In genomic region chr13:112446867-112447266, GRCh38 we compare ENCODE assay signal across 19 cellular contexts.
DNase-seq lines count a peak whose midpoint lies in the region; ATAC-seq and TF ChIP-seq lines count a peak whose summit lies in the region.
"Had no signal": no experiment of that assay in that cellular context is flagged by ENCODE, and none has a peak within 500 bp of the region (broad histone marks: within the 10 kb centered on the region; RNA-seq: fewer than 3 reads in every experiment).

No MANE protein-coding gene starts in this region.

- no peaks in the 10 kb centered on the region for H3K9me3 ChIP-seq in endodermal cell (ENCODE audit: control insufficient read depth, low read length)
- no peaks in the 10 kb centered on the region for H3K9me3 ChIP-seq in neural progenitor cell (ENCODE audit: low read depth)
- H3K9me3 ChIP-seq: BE2C, HAP-1 had no signal

- H2AFZ ChIP-seq in neural progenitor cell (replicated peaks), result no peak overlapping the region

- H3K36me3 ChIP-seq in endodermal cell (ENCODE audit: control insufficient read depth, insufficient read depth, low read length) (no peaks in the 10 kb centered on the region), neural progenitor cell (no peaks in the 10 kb centered on the region)
- H3K36me3 ChIP-seq: BE2C, HAP-1 had no signal

- 87 to 99% methylated on average over 10 to 14 of the region's 14 CpGs for WGBS in endodermal cell (ENCODE audit: insufficient coverage in 1 of 2, insufficient read length in 1 of 2), 2 experiments

- H3K9me3 Mint-ChIP-seq in endodermal cell (no peaks in the 10 kb centered on the region), neural progenitor cell (no peaks in the 10 kb centered on the region)

- no peak overlapping the region for H3K4me2 ChIP-seq in neural progenitor cell

- TF ChIP-seq CTCF in GM13977 (IDR thresholded peaks at IDR 0.05; ENCODE audit: extremely low read depth, insufficient read depth, missing control alignments) (no peak), endodermal cell (conservative IDR thresholded peaks at IDR 0.05) (no peak), neural progenitor cell (IDR thresholded peaks at IDR 0.05) (no peak)

- H3F3A ChIP-seq in neural progenitor cell (ENCODE audit: low read depth), result peaks cover 4% of the 10 kb centered on the region

- H3K4me3 Mint-ChIP-seq in endodermal cell (no peak overlapping the region), neural progenitor cell (no peak overlapping the region)
- H3K4me3 Mint-ChIP-seq: CD4-positive, CD25-positive, alpha-beta regulatory T cell had no signal

- no peak overlapping the region for H3K9ac ChIP-seq in endodermal cell (ENCODE audit: extremely low read depth, low read length, poor library complexity, severe bottlenecking)
- no peak overlapping the region for H3K9ac ChIP-seq in neural progenitor cell

- no peaks in the 10 kb centered on the region for H3K79me2 ChIP-seq in neural progenitor cell (ENCODE audit: low read depth)

- H3K27me3 ChIP-seq in endodermal cell (ENCODE audit: control insufficient read depth, insufficient read depth, low read length, poor library complexity, severe bottlenecking) (peaks cover 17% of the 10 kb centered on the region), neural progenitor cell (peaks cover 30% of the 10 kb centered on the region)

- peak; percentile 30 for DNase-seq in activated CD8-positive, alpha-beta memory T cell treated with anti-CD3 and anti-CD28 coated beads, Interleukin-2, amount 50 U/mL, for 48 hours
- DNase-seq in activated CD8-positive, alpha-beta memory T cell treated with anti-CD3 and anti-CD28 coated beads for 24 hours, result no peak
- DNase-seq in GM13977 (ENCODE audit: low spot score), result peak; percentile 21
- peak; percentile 29 for DNase-seq in endodermal cell
- DNase-seq in neural progenitor cell (ENCODE audit: low spot score), result no peak
- DNase-seq in hippocampal formation (lab: John Stamatoyannopoulos, UW), result no peak
- DNase-seq in dedifferentiated amniotic fluid mesenchymal stem cell (ENCODE audit: extremely low spot score), result no peak
- DNase-seq: BE2C; CD4-positive, CD25-positive, alpha-beta regulatory T cell; COR-L47; KG1; MV-4-11; NCI-H1694 treated with DMSO at 0.1 percent for 48 hours; NCI-H2107; NCI-H510A; NCI-H748 treated with DMSO at 0.1 percent for 48 hours; NK-92 treated with Interleukin-12 subunit alpha and Interleukin-12 subunit beta, amount 100 ng/mL, for 24 hours had no signal

- H3K36me3 Mint-ChIP-seq in endodermal cell (ENCODE audit: low read depth), result no peaks in the 10 kb centered on the region
- H3K36me3 Mint-ChIP-seq in neural progenitor cell, result no peaks in the 10 kb centered on the region
- H3K36me3 Mint-ChIP-seq: CD4-positive, CD25-positive, alpha-beta regulatory T cell had no signal

- H3K4me1 ChIP-seq in endodermal cell (ENCODE audit: control insufficient read depth, insufficient read depth, low read length) (no peaks in the 10 kb centered on the region), neural progenitor cell (peaks cover 13% of the 10 kb centered on the region)
- H3K4me1 ChIP-seq: BE2C, HAP-1 had no signal

- in situ Hi-C loops in GM13977 (cut with MboI; ENCODE audit: low pct_unique_long_range_greater_than_20kb, low sequenced_read_pairs, unreplicated experiment), result no loop called here

- no peaks in the 10 kb centered on the region for H4K20me1 ChIP-seq in neural progenitor cell (ENCODE audit: low read depth)

- H3K27ac Mint-ChIP-seq in endodermal cell (no peak overlapping the region), neural progenitor cell (peak overlapping the region; percentile 46)
- H3K27ac Mint-ChIP-seq: CD4-positive, CD25-positive, alpha-beta regulatory T cell had no signal

- H3K27me3 Mint-ChIP-seq in endodermal cell (ENCODE audit: insufficient read depth) (peaks cover 23% of the 10 kb centered on the region), neural progenitor cell (ENCODE audit: insufficient read depth, low read depth) (peaks cover 16% of the 10 kb centered on the region)

- no peak for ATAC-seq in GM21381 (IDR thresholded peaks at IDR 0.05; ENCODE audit: unreplicated experiment)

- H3K4me3 ChIP-seq in endodermal cell (ENCODE audit: low read length) (no peak overlapping the region), neural progenitor cell (no peak overlapping the region)
- H3K4me3 ChIP-seq: HAP-1 had no signal

- H3K4me1 Mint-ChIP-seq in endodermal cell (no peaks in the 10 kb centered on the region), neural progenitor cell (peaks cover 40% of the 10 kb centered on the region)

- H3K27ac ChIP-seq in endodermal cell (ENCODE audit: low read depth, low read length) (no peak overlapping the region), neural progenitor cell (no peak overlapping the region)

Comparison
In these comparisons a context has a peak if more than half of its experiments do, and no peak if none do; other contexts are left out.
1. DNase-seq: peak in activated CD8-positive, alpha-beta memory T cell treated with anti-CD3 and anti-CD28 coated beads, Interleukin-2, amount 50 U/mL, for 48 hours (single experiment), GM13977 (single experiment) and endodermal cell (single experiment); none in activated CD8-positive, alpha-beta memory T cell treated with anti-CD3 and anti-CD28 coated beads for 24 hours (single experiment), neural progenitor cell (single experiment), hippocampal formation (0 of 2) and dedifferentiated amniotic fluid mesenchymal stem cell (single experiment).